Comparison of ENCODE assay signal across 8 cellular contexts in genomic region chr19:17931532-17932191, GRCh38. TPM values are rescaled to one million over a fixed set of nuclear protein-coding genes. Genes with fewer than 3 reads are reported as not detected.
A peak's percentile ranks its signal among the peaks of the same experiment; 100 is the strongest.
DNase-seq lines count a peak whose midpoint lies in the region; ATAC-seq and TF ChIP-seq lines count a peak whose summit lies in the region.

No MANE protein-coding gene starts in this region.

- H3K27ac Mint-ChIP-seq in CD4-positive, CD25-positive, alpha-beta regulatory T cell, result peak overlapping the region in 1 of 3 donors; percentile 75
- no peak overlapping the region for H3K27ac Mint-ChIP-seq in central memory CD8-positive, alpha-beta T cell (ENCODE audit: low read depth)
- peak overlapping the region in 5 of 6 donors; percentile 26 to 98 (median 67) for H3K27ac Mint-ChIP-seq in naive B cell

- H3K27me3 Mint-ChIP-seq in CD4-positive, CD25-positive, alpha-beta regulatory T cell, result peaks cover 4% of the 10 kb centered on the region
- H3K27me3 Mint-ChIP-seq in central memory CD8-positive, alpha-beta T cell, result no peaks in the 10 kb centered on the region
- peaks cover 0 to 6% (median 4%) of the 10 kb centered on the region in 3 donors for H3K27me3 Mint-ChIP-seq in naive B cell

- H3K9me3 ChIP-seq in CD4-positive, CD25-positive, alpha-beta regulatory T cell (ENCODE audit: control insufficient read depth in 2 of 2, low read length in 2 of 2), result no peaks in the 10 kb centered on the region
- H3K9me3 ChIP-seq in uterus, result no peaks in the 10 kb centered on the region
- H3K9me3 ChIP-seq in MG63, result no peaks in the 10 kb centered on the region

- H3K36me3 Mint-ChIP-seq in CD4-positive, CD25-positive, alpha-beta regulatory T cell, result peaks cover 3% of the 10 kb centered on the region
- peaks cover 11% of the 10 kb centered on the region for H3K36me3 Mint-ChIP-seq in central memory CD8-positive, alpha-beta T cell (ENCODE audit: insufficient read depth)
- no peaks in the 10 kb centered on the region for H3K36me3 Mint-ChIP-seq in naive B cell

- TF ChIP-seq CTCF in uterus (IDR thresholded peaks at IDR 0.05), result no peak

- DNase-seq in CD4-positive, CD25-positive, alpha-beta regulatory T cell, result no peak
- DNase-seq in Jurkat, Clone E6-1 (ENCODE audit: low read depth, low spot score), result no peak
- no peak for DNase-seq in central memory CD8-positive, alpha-beta T cell (ENCODE audit: low spot score in 2 of 2)
- DNase-seq in naive B cell (no peak), KG1 (lab: John Stamatoyannopoulos, UW) (no peak), uterus (no peak), MG63 (no peak)

- TF ChIP-seq POLR2A in uterus (IDR thresholded peaks at IDR 0.05), result no peak

- H3K4me3 Mint-ChIP-seq in CD4-positive, CD25-positive, alpha-beta regulatory T cell, result peak overlapping the region; percentile 52 to 86 (median 78)
- H3K4me3 Mint-ChIP-seq in central memory CD8-positive, alpha-beta T cell, result peak overlapping the region; percentile 87
- peak overlapping the region; percentile 62 to 94 (median 76) for H3K4me3 Mint-ChIP-seq in naive B cell

- H3K4me1 Mint-ChIP-seq in CD4-positive, CD25-positive, alpha-beta regulatory T cell, result peaks cover 0 to 24% (median 12%) of the 10 kb centered on the region in 4 donors
- peaks cover 20% of the 10 kb centered on the region for H3K4me1 Mint-ChIP-seq in central memory CD8-positive, alpha-beta T cell
- peaks cover 11 to 25% (median 18%) of the 10 kb centered on the region in 3 donors for H3K4me1 Mint-ChIP-seq in naive B cell

- no peak for ATAC-seq in CD4-positive, CD25-positive, alpha-beta regulatory T cell (ENCODE audit: low read depth in 2 of 2)
- ATAC-seq in central memory CD8-positive, alpha-beta T cell (replicated peaks; ENCODE audit: extremely low read depth, poor library complexity, severe bottlenecking), result no peak
- no peak for ATAC-seq in naive B cell (ENCODE audit: low read depth in 2 of 2)
- ATAC-seq in GM21360 (IDR thresholded peaks at IDR 0.05; ENCODE audit: unreplicated experiment), result no peak

- peaks cover 18% of the 10 kb centered on the region for H3K4me1 ChIP-seq in CD4-positive, CD25-positive, alpha-beta regulatory T cell (ENCODE audit: control insufficient read depth, insufficient read depth, low read length, poor library complexity, severe bottlenecking)
- H3K4me1 ChIP-seq in uterus, result peaks cover 0 to 10% of the 10 kb centered on the region in 2 donors

- no peaks in the 10 kb centered on the region for H3K27me3 ChIP-seq in CD4-positive, CD25-positive, alpha-beta regulatory T cell (ENCODE audit: control insufficient read depth, insufficient read depth, low read length)
- H3K27me3 ChIP-seq in uterus (no peaks in the 10 kb centered on the region), MG63 (no peaks in the 10 kb centered on the region)

- H3K9me3 Mint-ChIP-seq in CD4-positive, CD25-positive, alpha-beta regulatory T cell, result no peaks in the 10 kb centered on the region
- H3K9me3 Mint-ChIP-seq in central memory CD8-positive, alpha-beta T cell, result no peaks in the 10 kb centered on the region
- no peaks in the 10 kb centered on the region for H3K9me3 Mint-ChIP-seq in naive B cell

- intact Hi-C loops in uterus (cut with DNase I; ENCODE audit: low total_unique reads), result no loop called here

- peak overlapping the region; percentile 78 for H3K4me3 ChIP-seq in CD4-positive, CD25-positive, alpha-beta regulatory T cell (ENCODE audit: low read depth, low read length)
- H3K4me3 ChIP-seq in Jurkat, Clone E6-1 (ENCODE audit: low read length), result peak overlapping the region; percentile 94
- peak overlapping the region in 1 of 2 donors; percentile 94 for H3K4me3 ChIP-seq in uterus
- no peak overlapping the region for H3K4me3 ChIP-seq in MG63

- no peak overlapping the region for H3K27ac ChIP-seq in CD4-positive, CD25-positive, alpha-beta regulatory T cell (ENCODE audit: insufficient read depth, low read length, poor library complexity, severe bottlenecking)
- no peak overlapping the region for H3K27ac ChIP-seq in uterus

- no peaks in the 10 kb centered on the region for H3K36me3 ChIP-seq in CD4-positive, CD25-positive, alpha-beta regulatory T cell (ENCODE audit: control insufficient read depth, insufficient read depth, low read length)
- H3K36me3 ChIP-seq in uterus, result no peaks in the 10 kb centered on the region
- peaks cover 10% of the 10 kb centered on the region for H3K36me3 ChIP-seq in MG63

RNA-seq across cellular contexts. Expression of gene CCDC124, which starts 1.2 kb away (rescaled TPM):
- total RNA-seq in CD4-positive, CD25-positive, alpha-beta regulatory T cell, result 32.2 TPM
- polyA plus RNA-seq in CD4-positive, CD25-positive, alpha-beta regulatory T cell, result 10 to 100 TPM; 29.6 to 42.7 (median 33.5) TPM
- 164 TPM for polyA plus RNA-seq in Jurkat, Clone E6-1 (2012; ENCODE audit: insufficient read depth, insufficient read length)
- polyA plus RNA-seq in naive B cell (ENCODE audit: low read depth in 6 of 6), result 10 to 100 TPM; 29.7 to 47.4 (median 32.6) TPM
- 10 to 100 TPM; 23.6 to 37.2 (median 28.3) TPM for total RNA-seq in uterus
- total RNA-seq in MG63 (2014; rRNA removed; shearing (Covaris generic); ENCODE audit: low replicate concordance), result 228 and 241 TPM in 2 replicates

RNA-seq across cellular contexts. Expression of gene KCNN1, which starts 35.2 kb away (rescaled TPM):
- not detected for total RNA-seq in CD4-positive, CD25-positive, alpha-beta regulatory T cell
- polyA plus RNA-seq in CD4-positive, CD25-positive, alpha-beta regulatory T cell, result not detected
- 0.77 TPM for polyA plus RNA-seq in Jurkat, Clone E6-1 (2012; ENCODE audit: insufficient read depth, insufficient read length)
- polyA plus RNA-seq in naive B cell (ENCODE audit: low read depth in 6 of 6), result under 1 TPM in 1 of 6 donors, not detected in 5; 0.27 TPM
- total RNA-seq in uterus, result 1 to 10 TPM in 1 of 4 donors, not detected in 3; 1.9 TPM
- total RNA-seq in MG63 (2014; rRNA removed; shearing (Covaris generic); ENCODE audit: low replicate concordance), result not detected in 2 replicates

RNA-seq across cellular contexts. Expression of gene SLC5A5, which starts 59.9 kb away (rescaled TPM):
- total RNA-seq in CD4-positive, CD25-positive, alpha-beta regulatory T cell, result 1.0 TPM
- 1 to 10 TPM in 3 of 4 donors, under 1 TPM in 1; 0.76 to 1.8 (median 1.3) TPM for polyA plus RNA-seq in CD4-positive, CD25-positive, alpha-beta regulatory T cell
- polyA plus RNA-seq in Jurkat, Clone E6-1 (2012; ENCODE audit: insufficient read depth, insufficient read length), result not detected
- under 1 TPM in 5 of 6 donors, not detected in 1; 0.07 to 0.80 (median 0.19) TPM for polyA plus RNA-seq in naive B cell (ENCODE audit: low read depth in 6 of 6)
- total RNA-seq in uterus, result not detected
- not detected in 2 replicates for total RNA-seq in MG63 (2014; rRNA removed; shearing (Covaris generic); ENCODE audit: low replicate concordance)
